8 cellular contexts compared by ENCODE assay signal in the genomic region with DNA sequence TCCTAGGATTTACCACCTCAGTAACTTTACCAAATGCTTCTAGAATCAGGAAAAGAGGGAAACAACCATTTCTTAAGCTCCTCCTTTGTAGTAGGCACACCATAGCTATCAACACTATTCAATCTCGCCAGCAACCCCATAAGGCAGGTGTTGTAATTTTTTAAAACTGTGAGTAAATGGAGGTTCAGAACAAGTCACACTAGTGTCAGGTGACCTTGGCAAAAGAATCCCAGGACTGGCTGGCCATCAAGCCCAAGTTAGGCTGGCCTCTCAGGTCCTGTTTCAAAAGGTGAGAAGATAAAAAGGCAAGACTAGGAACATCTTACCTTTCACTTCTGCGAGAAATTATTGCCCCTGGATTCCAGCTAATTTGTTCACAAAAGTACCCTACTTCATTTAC. TPM values are rescaled to one million over a fixed set of nuclear protein-coding genes. Genes with fewer than 3 reads are reported as not detected.
DNase-seq lines count a peak whose midpoint lies in the region; ATAC-seq, FAIRE-seq and TF ChIP-seq lines count a peak whose summit lies in the region.

No MANE protein-coding gene starts in this region.

- H3K27me3 ChIP-seq in foreskin keratinocyte (no peaks in the 10 kb centered on the region), rectal smooth muscle tissue (ENCODE audit: control insufficient read depth, insufficient read depth, low read length) (no peaks in the 10 kb centered on the region)

- H3K27ac ChIP-seq in foreskin keratinocyte: peak overlapping the region; percentile 73
- H3K27ac ChIP-seq in rectal smooth muscle tissue (ENCODE audit: low read depth, low read length): peak overlapping the region; percentile 77

- peaks cover 3% of the 10 kb centered on the region for H3K36me3 ChIP-seq in rectal smooth muscle tissue (ENCODE audit: control insufficient read depth, insufficient read depth, low read length)

- FAIRE-seq in frontal cortex (lab: Jason Lieb, UNC): no peak

- H3K4me3 ChIP-seq in GM12864 (ENCODE audit: low read depth, low read length) (peak overlapping the region; percentile 61), rectal smooth muscle tissue (ENCODE audit: low read length) (peak overlapping the region; percentile 96)

- H3K27me3 Mint-ChIP-seq in T-helper 17 cell: no peaks in the 10 kb centered on the region

- peak overlapping the region; percentile 93 for H3K4me3 Mint-ChIP-seq in T-helper 17 cell

- no peaks in the 10 kb centered on the region for H3K4me1 ChIP-seq in foreskin keratinocyte
- no peaks in the 10 kb centered on the region for H3K4me1 ChIP-seq in rectal smooth muscle tissue (ENCODE audit: control insufficient read depth, insufficient read depth, low read length)

- no peak for TF ChIP-seq CTCF in GM12864 (IDR thresholded peaks at IDR 0.05; ENCODE audit: low read depth, low read length, missing control alignments)
- no peak for TF ChIP-seq CTCF in foreskin keratinocyte (conservative IDR thresholded peaks at IDR 0.05)

- H3K9ac ChIP-seq in rectal smooth muscle tissue (ENCODE audit: low read length): peak overlapping the region; percentile 92

- no peak for DNase-seq in GM12864 (ENCODE audit: low read depth)
- DNase-seq in T-helper 17 cell: no peak
- no peak for DNase-seq in foreskin keratinocyte
- DNase-seq in midbrain (lab: John Stamatoyannopoulos, UW): no peak
- DNase-seq in frontal cortex (ENCODE audit: low spot score in 2 of 2): no peak
- DNase-seq in dedifferentiated amniotic fluid mesenchymal stem cell (ENCODE audit: extremely low spot score): no peak

- peaks cover 4% of the 10 kb centered on the region for H3K36me3 Mint-ChIP-seq in T-helper 17 cell (ENCODE audit: low read depth)

- H3K27ac Mint-ChIP-seq in T-helper 17 cell: peak overlapping the region; percentile 74

- H3K9me3 ChIP-seq in T-helper 17 cell (ENCODE audit: control insufficient read depth, low read length, poor library complexity, severe bottlenecking): no peaks in the 10 kb centered on the region

- ATAC-seq in T-helper 17 cell: no peak
- no peak for ATAC-seq in foreskin keratinocyte
- ATAC-seq in HG02798 (IDR thresholded peaks at IDR 0.05; ENCODE audit: poor library complexity, unreplicated experiment): no peak

- peaks cover 28% of the 10 kb centered on the region for H3K4me1 Mint-ChIP-seq in T-helper 17 cell

RNA-seq across cellular contexts. Expression of gene TOP3B, which starts 0.7 kb away (rescaled TPM):
- 10 to 100 TPM; 49.5 to 55.5 TPM for total RNA-seq in T-helper 17 cell
- total RNA-seq in foreskin keratinocyte: 25.3 and 25.9 TPM in 2 replicates
- 13.9 and 14.6 TPM in 2 replicates for polyA plus RNA-seq in foreskin keratinocyte
- total RNA-seq in frontal cortex: 15.1 TPM

RNA-seq across cellular contexts. Expression of gene PPM1F, which starts 29.2 kb away (rescaled TPM):
- total RNA-seq in T-helper 17 cell (10 to 100 TPM; 15.8 to 16.2 TPM), foreskin keratinocyte (33.0 and 33.9 TPM in 2 replicates), frontal cortex (19.2 TPM)
- polyA plus RNA-seq in foreskin keratinocyte: 20.7 and 21.8 TPM in 2 replicates
